In the genomic region with DNA sequence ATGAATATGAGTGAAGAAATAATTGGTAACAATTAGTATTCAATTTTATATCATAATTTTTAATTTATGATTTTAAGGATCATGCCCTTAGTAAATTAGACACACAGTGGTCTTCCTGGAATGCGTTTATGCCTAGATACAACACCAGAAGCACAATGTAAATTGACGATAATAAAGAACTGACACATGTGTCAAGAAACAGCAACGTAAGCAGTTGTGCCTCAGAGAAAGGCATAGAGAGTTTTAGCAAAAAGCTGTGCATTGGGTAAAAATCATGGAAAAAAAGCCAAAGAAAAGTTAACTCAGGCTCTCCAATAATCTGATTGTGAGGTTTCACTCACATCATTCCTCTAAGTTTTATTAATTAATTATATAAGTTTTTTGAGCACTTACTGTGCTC, we compare ENCODE assay signal across 28 cellular contexts. TPM values are rescaled to one million over a fixed set of nuclear protein-coding genes. Genes with fewer than 3 reads are reported as not detected.
"Had no signal": no experiment of that assay in that cellular context is flagged by ENCODE, and none has a peak within 500 bp of the region (broad histone marks: within the 10 kb centered on the region; RNA-seq: fewer than 3 reads in every experiment).

No MANE protein-coding gene starts in this region.

- DNase-seq: dermis blood vessel endothelial cell; dorsolateral prefrontal cortex; effector CD4-positive, alpha-beta T cell; effector memory CD4-positive, alpha-beta T cell; foreskin fibroblast; foreskin melanocyte; gastrocnemius medialis; glutamatergic neuron; head of caudate nucleus; heart right ventricle; hippocampal formation; left cardiac atrium; left lung; left ventricle myocardium superior; lower lobe of right lung; mesenchymal stem cell; mucosa of descending colon; naive B cell had no signal

- FAIRE-seq: colon, endothelial cell of umbilical vein, islet of Langerhans, keratinocyte had no signal

- H3K4me3 ChIP-seq: coronary artery, gastrocnemius medialis, left lung, lower lobe of right lung, mucosa of descending colon had no signal

- H3K4me1 ChIP-seq: left lung, lower lobe of right lung had no signal

- H3K9me3 ChIP-seq: esophagus muscularis mucosa, gastrocnemius medialis, lower lobe of right lung, mucosa of descending colon had no signal

- H3K27me3 ChIP-seq: dorsolateral prefrontal cortex, esophagus muscularis mucosa, gastrocnemius medialis, heart right ventricle, left lung had no signal

- H3K36me3 ChIP-seq: esophagus muscularis mucosa, gastrocnemius medialis, heart right ventricle, left lung, lower lobe of right lung had no signal

- H3K27ac ChIP-seq: coronary artery, dorsolateral prefrontal cortex, esophagus muscularis mucosa, gastrocnemius medialis, heart right ventricle, left lung, lower lobe of right lung had no signal

- ATAC-seq: gastrocnemius medialis, heart right ventricle, left cardiac atrium, left lung, left ventricle myocardium superior, lower lobe of right lung, mucosa of descending colon had no signal

RNA-seq across cellular contexts. Expression of a gene that starts 37.0 kb away (rescaled TPM):
- total RNA-seq: dermis blood vessel endothelial cell, endothelial cell of umbilical vein, gastrocnemius medialis, glomerular endothelial cell, lower leg skin, lung microvascular endothelial cell, myocyte had no signal
- polyA plus RNA-seq: endothelial cell of umbilical vein, keratinocyte had no signal
